31 cellular contexts compared by ENCODE assay signal in genomic region chr6:159890201-159890600, GRCh38. TPM values are rescaled to one million over a fixed set of nuclear protein-coding genes. Genes with fewer than 3 reads are reported as not detected.
"Had no signal": no experiment of that assay in that cellular context is flagged by ENCODE, and none has a peak within 500 bp of the region (broad histone marks: within the 10 kb centered on the region; RNA-seq: fewer than 3 reads in every experiment).

No MANE protein-coding gene starts in this region.

- ATAC-seq: natural killer cell; psoas muscle; right cardiac atrium; right lobe of liver; stimulated activated memory B cell treated with anti-CD40 and anti-IgM and Interleukin-4, amounts not matched to agents 10 μg/mL and 1 μg/mL and 100 μg/mL, for 72 hours; stimulated activated naive CD8-positive, alpha-beta T cell treated with anti-CD3 and anti-CD28 coated beads, Interleukin-15, amount 100 ng/mL, for 72 hours; stimulated activated naive CD8-positive, alpha-beta T cell treated with anti-CD3 and anti-CD28 coated beads, Interleukin-15, Interleukin-2, amounts not matched to agents 100 U/mL and 50 U/mL, for 24 hours; upper lobe of right lung had no signal

- H3K36me3 ChIP-seq: neural progenitor cell, ovary, right lobe of liver, spleen, suprapubic skin, tibial artery, transverse colon, upper lobe of right lung, uterus had no signal

- H3K4me3 ChIP-seq: neural progenitor cell, ovary, psoas muscle, right lobe of liver, skin epidermis, smooth muscle cell, spleen, suprapubic skin, testis, tibial artery, transverse colon, upper lobe of right lung, uterus had no signal

- H2AFZ ChIP-seq: neural progenitor cell, parathyroid adenoma had no signal

- H3K79me2 ChIP-seq: parathyroid adenoma had no signal

- H3K27ac ChIP-seq: neural progenitor cell, ovary, parathyroid adenoma, psoas muscle, right lobe of liver, skin epidermis, spleen, suprapubic skin, testis, tibial artery, transverse colon, upper lobe of right lung, uterus had no signal

- H3K4me2 ChIP-seq: neural progenitor cell, smooth muscle cell had no signal

- H3K4me1 ChIP-seq: neural progenitor cell, parathyroid adenoma, psoas muscle, right lobe of liver, spleen, suprapubic skin, testis, transverse colon, upper lobe of right lung, uterus had no signal

- H3K9me3 ChIP-seq: ovary, psoas muscle, right lobe of liver, spleen, suprapubic skin, testis, tibial artery, transverse colon, upper lobe of right lung, uterus had no signal

- H3K27me3 ChIP-seq: neural progenitor cell, ovary, right lobe of liver, testis, uterus had no signal

- H3K9ac ChIP-seq: neural progenitor cell, parathyroid adenoma had no signal

- DNase-seq: natural killer cell; ovary; psoas muscle; right cardiac atrium; right lobe of liver; spleen; stimulated activated CD4-positive, alpha-beta T cell treated with anti-CD3 and anti-CD28 coated beads, Interleukin-12 subunit alpha, Interleukin-12 subunit beta, amount 100 ng/mL, for 4 hours; stimulated activated CD4-positive, alpha-beta T cell treated with anti-CD3 and anti-CD28 coated beads, Interleukin-1b, Interleukin-23, amount 100 ng/mL, for 48 hours; stimulated activated CD4-positive, alpha-beta T cell treated with anti-CD3 and anti-CD28 coated beads, Interleukin-4, amount 100 ng/mL, for 1 hour; stimulated activated CD4-positive, alpha-beta T cell treated with anti-CD3 and anti-CD28 coated beads, Interleukin-4, amount 100 ng/mL, for 4 hours; stimulated activated CD8-positive, alpha-beta memory T cell treated with anti-CD3 and anti-CD28 coated beads, Interleukin-4, amount 100 ng/mL, for 48 hours; stimulated activated naive CD4-positive, alpha-beta T cell; stimulated activated naive CD8-positive, alpha-beta T cell treated with anti-CD3 and anti-CD28 coated beads, Interleukin-15, amount 100 ng/mL, for 72 hours; stimulated activated naive CD8-positive, alpha-beta T cell treated with anti-CD3 and anti-CD28 coated beads, Interleukin-15, Interleukin-2, amounts not matched to agents 100 U/mL and 50 U/mL, for 24 hours; substantia nigra; testis; tibial artery; transverse colon; upper lobe of right lung; uterus had no signal

RNA-seq across cellular contexts. Expression of gene MAS1, which starts 0.6 kb away (rescaled TPM):
- total RNA-seq: natural killer cell, occipital lobe, progenitor cell of endocrine pancreas, psoas muscle, renal cortical epithelial cell, right lobe of liver, smooth muscle cell, spleen, suprapubic skin, transverse colon, upper lobe of right lung had no signal
- polyA plus RNA-seq: neural cell, psoas muscle, smooth muscle cell, urinary bladder had no signal
